In genomic region chr17:35679007-35679682, GRCh38 we compare ENCODE assay signal across 22 cellular contexts. TPM values are rescaled to one million over a fixed set of nuclear protein-coding genes. Genes with fewer than 3 reads are reported as not detected.
A peak's percentile ranks its signal among the peaks of the same experiment; 100 is the strongest.
DNase-seq lines count a peak whose midpoint lies in the region; ATAC-seq and TF ChIP-seq lines count a peak whose summit lies in the region.
"Had no signal": no experiment of that assay in that cellular context is flagged by ENCODE, and none has a peak within 500 bp of the region (broad histone marks: within the 10 kb centered on the region; RNA-seq: fewer than 3 reads in every experiment).

No MANE protein-coding gene starts in this region.

- peaks cover 5% of the 10 kb centered on the region for H3K79me2 ChIP-seq in smooth muscle cell (ENCODE audit: low read depth)

- H4K20me1 ChIP-seq in smooth muscle cell (ENCODE audit: low read depth) = peaks cover 13% of the 10 kb centered on the region

- peaks cover 6% of the 10 kb centered on the region for H3K36me3 ChIP-seq in smooth muscle cell (ENCODE audit: low read depth)

- 84% methylated on average over 2 of the region's 2 CpGs for WGBS in smooth muscle cell (ENCODE audit: low lambda C conversion rate)

- POLR2A ChIA-PET in WTC11 (lab: Charles Lee) = no interaction called here

- H3K36me3 Mint-ChIP-seq in activated naive CD4-positive, alpha-beta T cell treated with anti-CD3 and anti-CD28 coated beads, Interleukin-2, amount 50 U/mL, for 72 hours = peaks cover 6 to 31% of the 10 kb centered on the region in 2 donors
- H3K36me3 Mint-ChIP-seq in WTC11 = peaks cover 26% of the 10 kb centered on the region
- peaks cover 59% of the 10 kb centered on the region for H3K36me3 Mint-ChIP-seq in central memory CD8-positive, alpha-beta T cell (ENCODE audit: insufficient read depth)

- H3K27ac Mint-ChIP-seq in activated naive CD4-positive, alpha-beta T cell treated with anti-CD3 and anti-CD28 coated beads, Interleukin-2, amount 50 U/mL, for 72 hours = no peak overlapping the region
- H3K27ac Mint-ChIP-seq in WTC11 = peak overlapping the region; percentile 78
- peak overlapping the region; percentile 14 for H3K27ac Mint-ChIP-seq in central memory CD8-positive, alpha-beta T cell (ENCODE audit: low read depth)
- H3K27ac Mint-ChIP-seq: stimulated activated naive CD8-positive, alpha-beta T cell treated with anti-CD3 and anti-CD28 coated beads, Interleukin-15, Interleukin-2, amounts not matched to agents 100 ng/mL and 50 ng/mL, for 24 hours had no signal

- peaks cover 5% of the 10 kb centered on the region for H3F3A ChIP-seq in smooth muscle cell (ENCODE audit: low read depth)

- CTCF ChIA-PET in WTC11 (lab: Charles Lee) = interaction anchor here (1.1 to 1.4 kb wide), 2 partner anchors 69 to 83 kb away, joined by 3 read pairs; no protein-coding TSS in a partner anchor

- no peaks in the 10 kb centered on the region for H3K9me3 ChIP-seq in smooth muscle cell (replicated peaks; ENCODE audit: low read depth)
- H3K9me3 ChIP-seq: ascending aorta, heart left ventricle, tibial artery had no signal

- H2AFZ ChIP-seq in smooth muscle cell (ENCODE audit: low read depth) = no peak overlapping the region

- no peak overlapping the region for H3K4me3 ChIP-seq in smooth muscle cell
- H3K4me3 ChIP-seq: ascending aorta, heart left ventricle, tibial artery had no signal

- no peaks in the 10 kb centered on the region for H3K27me3 ChIP-seq in smooth muscle cell (ENCODE audit: low read depth)
- H3K27me3 ChIP-seq: ascending aorta, heart left ventricle, tibial artery had no signal

- H3K27me3 Mint-ChIP-seq in WTC11 (ENCODE audit: low read depth) = no peaks in the 10 kb centered on the region
- H3K27me3 Mint-ChIP-seq in central memory CD8-positive, alpha-beta T cell = no peaks in the 10 kb centered on the region
- H3K27me3 Mint-ChIP-seq: stimulated activated naive CD8-positive, alpha-beta T cell treated with anti-CD3 and anti-CD28 coated beads, Interleukin-15, Interleukin-2, amounts not matched to agents 100 ng/mL and 50 ng/mL, for 24 hours had no signal

- H3K27ac ChIP-seq in smooth muscle cell (ENCODE audit: low read depth) = peak overlapping the region; percentile 39
- H3K27ac ChIP-seq: ascending aorta, heart left ventricle, tibial artery had no signal

- no peak for TF ChIP-seq CTCF in WTC11 (IDR thresholded peaks at IDR 0.05)
- no peak for TF ChIP-seq CTCF in smooth muscle cell (IDR thresholded peaks at IDR 0.05; ENCODE audit: borderline replicate concordance, insufficient read depth, poor library complexity, severe bottlenecking)
- TF ChIP-seq CTCF in GM13977 (IDR thresholded peaks at IDR 0.05; ENCODE audit: extremely low read depth, insufficient read depth, missing control alignments) = no peak

- H3K9me3 Mint-ChIP-seq in activated naive CD4-positive, alpha-beta T cell treated with anti-CD3 and anti-CD28 coated beads, Interleukin-2, amount 50 U/mL, for 72 hours = no peaks in the 10 kb centered on the region
- no peaks in the 10 kb centered on the region for H3K9me3 Mint-ChIP-seq in WTC11
- H3K9me3 Mint-ChIP-seq in central memory CD8-positive, alpha-beta T cell = no peaks in the 10 kb centered on the region
- H3K9me3 Mint-ChIP-seq: stimulated activated naive CD8-positive, alpha-beta T cell treated with anti-CD3 and anti-CD28 coated beads, Interleukin-15, Interleukin-2, amounts not matched to agents 100 ng/mL and 50 ng/mL, for 24 hours had no signal

- no peak overlapping the region for H3K4me2 ChIP-seq in smooth muscle cell

- in situ Hi-C loops in GM13977 (cut with MboI; ENCODE audit: low pct_unique_long_range_greater_than_20kb, low sequenced_read_pairs, unreplicated experiment) = no loop called here

- H3K9ac ChIP-seq in smooth muscle cell (ENCODE audit: low read depth) = no peak overlapping the region

- peaks cover 51% of the 10 kb centered on the region for H3K4me1 Mint-ChIP-seq in WTC11
- peaks cover 26% of the 10 kb centered on the region for H3K4me1 Mint-ChIP-seq in central memory CD8-positive, alpha-beta T cell

- ATAC-seq in activated naive CD4-positive, alpha-beta T cell treated with anti-CD3 and anti-CD28 coated beads, Interleukin-2, amount 50 U/mL, for 72 hours = peak; percentile 46 to 65
- no peak for ATAC-seq in WTC11
- ATAC-seq in central memory CD8-positive, alpha-beta T cell (replicated peaks; ENCODE audit: extremely low read depth, poor library complexity, severe bottlenecking) = no peak
- ATAC-seq in GM19463 (IDR thresholded peaks at IDR 0.05; ENCODE audit: unreplicated experiment) = no peak
- ATAC-seq: heart left ventricle, HepG2 had no signal

- peaks cover 4% of the 10 kb centered on the region for H3K4me1 ChIP-seq in smooth muscle cell (ENCODE audit: low read depth)
- H3K4me1 ChIP-seq: ascending aorta, tibial artery had no signal

- no peak for DNase-seq in activated naive CD4-positive, alpha-beta T cell treated with anti-CD3 and anti-CD28 coated beads, Interleukin-2, amount 50 U/mL, for 72 hours (ENCODE audit: low spot score in 2 of 2)
- no peak for DNase-seq in activated naive CD4-positive, alpha-beta T cell (lab: John Stamatoyannopoulos, UW)
- no peak for DNase-seq in WTC11 (ENCODE audit: low spot score)
- no peak for DNase-seq in central memory CD8-positive, alpha-beta T cell (ENCODE audit: low spot score in 2 of 2)
- DNase-seq in smooth muscle cell (lab: John Stamatoyannopoulos, UW; ENCODE audit: unreplicated experiment) = no peak
- DNase-seq in GM13977 (ENCODE audit: low spot score) = no peak
- no peak for DNase-seq in cerebellar cortex (ENCODE audit: low spot score)
- DNase-seq: activated CD4-positive, alpha-beta T cell treated with anti-CD3 and anti-CD28 coated beads, Interleukin-2, amount 50 U/mL, for 4 hours; activated naive CD4-positive, alpha-beta T cell treated with Interleukin-2 at 50 U/mL for 16 hours; activated T-cell treated with anti-CD3 and anti-CD28 coated beads for 4 hours; C1 segment of cervical spinal cord; effector CD4-positive, alpha-beta T cell; HCEC 1CT; heart left ventricle; NCI-H187; NCI-H69; stimulated activated CD4-positive, alpha-beta T cell treated with anti-CD3 and anti-CD28 coated beads, Interleukin-12 subunit alpha, Interleukin-12 subunit beta, amount 100 ng/mL, for 4 hours; tibial artery had no signal

- H3K4me3 Mint-ChIP-seq in WTC11 = no peak overlapping the region
- H3K4me3 Mint-ChIP-seq in central memory CD8-positive, alpha-beta T cell = no peak overlapping the region
- H3K4me3 Mint-ChIP-seq: stimulated activated naive CD8-positive, alpha-beta T cell treated with anti-CD3 and anti-CD28 coated beads, Interleukin-15, Interleukin-2, amounts not matched to agents 100 ng/mL and 50 ng/mL, for 24 hours had no signal

TF ChIP-seq in WTC11, 78 proteins besides CTCF, POLR2A, EP300 and RAD21 (continues in another document):
- TF ChIP-seq ARID4B (CRISPR knock-in tag; IDR thresholded peaks at IDR 0.05; ENCODE audit: borderline replicate concordance) (no peak), TEAD4 (CRISPR knock-in tag; IDR thresholded peaks at IDR 0.05) (no peak), FOXK1 (CRISPR knock-in tag; IDR thresholded peaks at IDR 0.05) (no peak), NFATC4 (CRISPR knock-in tag; IDR thresholded peaks at IDR 0.05) (no peak)

RNA-seq across cellular contexts. Expression of gene RASL10B, which starts 52.3 kb away (rescaled TPM):
- total RNA-seq in activated naive CD4-positive, alpha-beta T cell treated with anti-CD3 and anti-CD28 coated beads, Interleukin-2, amount 50 U/mL, for 72 hours = 1 to 10 TPM in 1 of 2 donors, not detected in 1; 1.1 TPM
- total RNA-seq in WTC11 (2021) (17.4 to 25.4 TPM (median 25.3 TPM) in 3 replicates), smooth muscle cell (6.8 and 8.2 TPM in 2 replicates)
- polyA plus RNA-seq in smooth muscle cell = 11.0 and 18.6 TPM in 2 replicates

Comparison
In these comparisons a context has a peak if more than half of its experiments do, and no peak if none do; other contexts are left out.
1. ATAC-seq: peak in activated naive CD4-positive, alpha-beta T cell treated with anti-CD3 and anti-CD28 coated beads, Interleukin-2, amount 50 U/mL, for 72 hours (2 of 2); none in WTC11 (single experiment), central memory CD8-positive, alpha-beta T cell (single experiment) and GM19463 (single experiment).
2. H3K27ac Mint-ChIP-seq: peak in WTC11 (single experiment) and central memory CD8-positive, alpha-beta T cell (single experiment); none in activated naive CD4-positive, alpha-beta T cell treated with anti-CD3 and anti-CD28 coated beads, Interleukin-2, amount 50 U/mL, for 72 hours (0 of 2).